In the genomic region with DNA sequence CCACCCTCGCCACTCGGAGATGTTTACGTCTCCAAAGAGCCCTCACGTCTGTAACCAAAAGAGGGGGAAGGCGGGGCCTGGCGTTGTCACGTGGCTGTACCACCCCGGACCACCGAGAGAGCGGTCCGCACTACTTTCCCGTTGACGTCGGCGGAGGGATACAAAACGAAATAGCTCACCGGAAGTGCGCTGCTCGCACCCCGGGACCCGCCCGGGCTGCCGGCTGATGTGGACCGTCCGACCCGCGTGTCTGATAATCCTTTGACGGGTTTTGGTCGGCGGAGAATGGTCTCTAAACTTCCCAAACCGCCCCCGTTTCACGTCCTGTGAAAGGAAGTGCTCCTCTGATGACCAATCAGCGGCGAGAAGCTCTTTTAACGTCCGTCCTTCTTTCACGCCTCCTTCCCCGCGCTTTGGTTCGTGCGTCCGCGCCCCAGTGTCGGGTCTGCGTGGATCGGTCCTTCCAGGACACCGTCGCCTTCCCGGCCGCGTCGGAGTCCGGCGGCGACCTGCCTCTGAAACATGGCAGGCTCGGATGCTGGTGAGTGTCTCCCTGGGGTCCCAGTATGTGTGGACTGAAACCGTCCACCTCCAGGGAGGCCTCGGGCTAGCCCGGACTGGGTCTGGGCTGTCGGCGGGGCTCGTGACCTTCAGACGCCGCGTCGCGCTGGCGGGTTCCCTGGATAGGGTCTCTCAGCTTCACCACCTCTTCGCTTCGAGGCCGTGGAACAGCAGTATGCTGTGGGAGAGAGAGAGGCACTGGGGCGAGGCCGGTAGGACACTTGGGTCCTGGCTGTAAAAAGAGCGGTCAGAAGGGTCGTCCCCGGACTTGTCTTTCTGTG, we compare ENCODE assay signal across 1 cellular context.
TF ChIP-seq lines count a peak whose summit lies in the region.

A gene with protein sequence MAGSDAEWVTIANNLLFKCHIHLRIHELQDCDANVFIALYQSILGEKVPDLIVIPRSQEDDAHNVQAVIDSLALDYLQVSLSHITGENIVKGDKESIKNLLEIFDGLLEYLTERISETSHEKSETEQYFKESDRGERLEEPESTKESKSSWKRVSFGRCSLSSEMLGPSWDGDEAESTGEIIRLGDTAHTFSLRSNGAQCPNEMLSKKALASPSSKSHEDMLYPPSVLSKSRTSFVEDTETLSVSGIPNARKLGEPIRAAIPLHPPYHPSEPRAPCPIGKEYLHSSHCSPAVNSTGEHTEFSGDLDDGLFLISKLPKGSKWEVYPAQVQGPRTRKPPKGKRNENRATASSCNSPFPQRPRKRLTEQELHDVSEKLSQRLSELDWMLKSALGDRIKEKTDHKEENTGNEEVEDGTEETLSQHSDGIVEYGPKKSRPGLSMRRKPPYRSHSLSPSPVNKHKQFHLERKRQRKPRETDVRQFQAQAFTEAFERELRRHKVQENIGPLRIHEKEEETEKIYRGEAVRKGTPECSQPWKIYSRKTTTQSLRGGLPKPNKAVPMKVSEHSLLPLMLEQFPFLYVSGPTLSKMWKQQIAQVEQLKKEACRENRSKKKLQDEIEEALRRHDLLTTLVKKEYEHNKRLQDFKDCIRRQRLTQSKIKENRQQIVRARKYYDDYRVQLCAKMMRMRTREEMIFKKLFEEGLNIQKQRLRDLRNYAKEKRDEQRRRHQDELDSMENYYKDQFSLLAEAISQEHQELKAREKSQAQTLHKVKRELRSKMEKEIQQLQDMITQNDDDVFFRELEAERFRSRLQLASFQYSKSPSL (plus strand): TSS at position 402 of the 842 bp plus-strand sequence. CDS start 121 bp downstream, at position 523.

TF ChIP-seq in K562, 482 proteins besides CTCF, POLR2A, EP300 and RAD21 (continued from another document and continues in another):
- TF ChIP-seq, protein P1, sequence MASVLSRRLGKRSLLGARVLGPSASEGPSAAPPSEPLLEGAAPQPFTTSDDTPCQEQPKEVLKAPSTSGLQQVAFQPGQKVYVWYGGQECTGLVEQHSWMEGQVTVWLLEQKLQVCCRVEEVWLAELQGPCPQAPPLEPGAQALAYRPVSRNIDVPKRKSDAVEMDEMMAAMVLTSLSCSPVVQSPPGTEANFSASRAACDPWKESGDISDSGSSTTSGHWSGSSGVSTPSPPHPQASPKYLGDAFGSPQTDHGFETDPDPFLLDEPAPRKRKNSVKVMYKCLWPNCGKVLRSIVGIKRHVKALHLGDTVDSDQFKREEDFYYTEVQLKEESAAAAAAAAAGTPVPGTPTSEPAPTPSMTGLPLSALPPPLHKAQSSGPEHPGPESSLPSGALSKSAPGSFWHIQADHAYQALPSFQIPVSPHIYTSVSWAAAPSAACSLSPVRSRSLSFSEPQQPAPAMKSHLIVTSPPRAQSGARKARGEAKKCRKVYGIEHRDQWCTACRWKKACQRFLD (CRISPR knock-in tag; IDR thresholded peaks at IDR 0.05): peak; percentile 35; the same call in 1 of the 2 replicates
- peak; percentile 79 for TF ChIP-seq CREB1 (IDR thresholded peaks at IDR 0.05)
- peak; percentile 85 for TF ChIP-seq CREB1 (CRISPR knock-in tag; IDR thresholded peaks at IDR 0.05)
- TF ChIP-seq NR2C1 (IDR thresholded peaks at IDR 0.05): peak; percentile 39; the same call in 1 of the 2 replicates
- TF ChIP-seq NR2C1 (tag; IDR thresholded peaks at IDR 0.05): no peak
- TF ChIP-seq CCNT2 (IDR thresholded peaks at IDR 0.05; ENCODE audit: borderline replicate concordance, extremely low read depth, insufficient read length, low read depth, low read length): peak; percentile 35
- TF ChIP-seq, protein P2, sequence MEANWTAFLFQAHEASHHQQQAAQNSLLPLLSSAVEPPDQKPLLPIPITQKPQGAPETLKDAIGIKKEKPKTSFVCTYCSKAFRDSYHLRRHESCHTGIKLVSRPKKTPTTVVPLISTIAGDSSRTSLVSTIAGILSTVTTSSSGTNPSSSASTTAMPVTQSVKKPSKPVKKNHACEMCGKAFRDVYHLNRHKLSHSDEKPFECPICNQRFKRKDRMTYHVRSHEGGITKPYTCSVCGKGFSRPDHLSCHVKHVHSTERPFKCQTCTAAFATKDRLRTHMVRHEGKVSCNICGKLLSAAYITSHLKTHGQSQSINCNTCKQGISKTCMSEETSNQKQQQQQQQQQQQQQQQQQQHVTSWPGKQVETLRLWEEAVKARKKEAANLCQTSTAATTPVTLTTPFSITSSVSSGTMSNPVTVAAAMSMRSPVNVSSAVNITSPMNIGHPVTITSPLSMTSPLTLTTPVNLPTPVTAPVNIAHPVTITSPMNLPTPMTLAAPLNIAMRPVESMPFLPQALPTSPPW (CRISPR knock-in tag; IDR thresholded peaks at IDR 0.05): peak; percentile 82
- TF ChIP-seq TOE1 (IDR thresholded peaks at IDR 0.05; ENCODE audit: borderline replicate concordance): peak; percentile 86
- no peak for TF ChIP-seq TOE1 (CRISPR knock-in tag; IDR thresholded peaks at IDR 0.05; ENCODE audit: borderline replicate concordance, low read depth)
- TF ChIP-seq, protein P3, sequence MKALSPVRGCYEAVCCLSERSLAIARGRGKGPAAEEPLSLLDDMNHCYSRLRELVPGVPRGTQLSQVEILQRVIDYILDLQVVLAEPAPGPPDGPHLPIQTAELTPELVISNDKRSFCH (CRISPR knock-in tag; IDR thresholded peaks at IDR 0.05): no peak
- TF ChIP-seq, protein P3 (tag; IDR thresholded peaks at IDR 0.05): peak; percentile 50; the same call in 1 of the 2 replicates
- TF ChIP-seq DACH1 (IDR thresholded peaks at IDR 0.05; ENCODE audit: partially characterized antibody): no peak
- peak; percentile 86; the same call in 1 of the 2 replicates for TF ChIP-seq RBM14 (IDR thresholded peaks at IDR 0.05; ENCODE audit: borderline replicate concordance, insufficient read depth, low read depth, low read length)
- 0 out of 2 replicates have a peak, but pooled peaks have one; percentile 87 for TF ChIP-seq SRSF3 (IDR thresholded peaks at IDR 0.05; ENCODE audit: insufficient read depth, low read length)
- TF ChIP-seq, protein P4, sequence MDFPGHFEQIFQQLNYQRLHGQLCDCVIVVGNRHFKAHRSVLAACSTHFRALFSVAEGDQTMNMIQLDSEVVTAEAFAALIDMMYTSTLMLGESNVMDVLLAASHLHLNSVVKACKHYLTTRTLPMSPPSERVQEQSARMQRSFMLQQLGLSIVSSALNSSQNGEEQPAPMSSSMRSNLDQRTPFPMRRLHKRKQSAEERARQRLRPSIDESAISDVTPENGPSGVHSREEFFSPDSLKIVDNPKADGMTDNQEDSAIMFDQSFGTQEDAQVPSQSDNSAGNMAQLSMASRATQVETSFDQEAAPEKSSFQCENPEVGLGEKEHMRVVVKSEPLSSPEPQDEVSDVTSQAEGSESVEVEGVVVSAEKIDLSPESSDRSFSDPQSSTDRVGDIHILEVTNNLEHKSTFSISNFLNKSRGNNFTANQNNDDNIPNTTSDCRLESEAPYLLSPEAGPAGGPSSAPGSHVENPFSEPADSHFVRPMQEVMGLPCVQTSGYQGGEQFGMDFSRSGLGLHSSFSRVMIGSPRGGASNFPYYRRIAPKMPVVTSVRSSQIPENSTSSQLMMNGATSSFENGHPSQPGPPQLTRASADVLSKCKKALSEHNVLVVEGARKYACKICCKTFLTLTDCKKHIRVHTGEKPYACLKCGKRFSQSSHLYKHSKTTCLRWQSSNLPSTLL (IDR thresholded peaks at IDR 0.05): peak; percentile 99
- TF ChIP-seq MYC (IDR thresholded peaks at IDR 0.05; ENCODE audit: low read depth, low read length): peak; percentile 89
- TF ChIP-seq MYC (CRISPR knock-in tag; IDR thresholded peaks at IDR 0.05; ENCODE audit: borderline replicate concordance, low read depth): peak; percentile 17; the same call in 1 of the 2 replicates
- TF ChIP-seq, protein P5, sequence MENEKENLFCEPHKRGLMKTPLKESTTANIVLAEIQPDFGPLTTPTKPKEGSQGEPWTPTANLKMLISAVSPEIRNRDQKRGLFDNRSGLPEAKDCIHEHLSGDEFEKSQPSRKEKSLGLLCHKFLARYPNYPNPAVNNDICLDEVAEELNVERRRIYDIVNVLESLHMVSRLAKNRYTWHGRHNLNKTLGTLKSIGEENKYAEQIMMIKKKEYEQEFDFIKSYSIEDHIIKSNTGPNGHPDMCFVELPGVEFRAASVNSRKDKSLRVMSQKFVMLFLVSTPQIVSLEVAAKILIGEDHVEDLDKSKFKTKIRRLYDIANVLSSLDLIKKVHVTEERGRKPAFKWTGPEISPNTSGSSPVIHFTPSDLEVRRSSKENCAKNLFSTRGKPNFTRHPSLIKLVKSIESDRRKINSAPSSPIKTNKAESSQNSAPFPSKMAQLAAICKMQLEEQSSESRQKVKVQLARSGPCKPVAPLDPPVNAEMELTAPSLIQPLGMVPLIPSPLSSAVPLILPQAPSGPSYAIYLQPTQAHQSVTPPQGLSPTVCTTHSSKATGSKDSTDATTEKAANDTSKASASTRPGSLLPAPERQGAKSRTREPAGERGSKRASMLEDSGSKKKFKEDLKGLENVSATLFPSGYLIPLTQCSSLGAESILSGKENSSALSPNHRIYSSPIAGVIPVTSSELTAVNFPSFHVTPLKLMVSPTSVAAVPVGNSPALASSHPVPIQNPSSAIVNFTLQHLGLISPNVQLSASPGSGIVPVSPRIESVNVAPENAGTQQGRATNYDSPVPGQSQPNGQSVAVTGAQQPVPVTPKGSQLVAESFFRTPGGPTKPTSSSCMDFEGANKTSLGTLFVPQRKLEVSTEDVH (IDR thresholded peaks at IDR 0.05; ENCODE audit: low read depth, partially characterized antibody): peak; percentile 89
- TF ChIP-seq TCF7 (IDR thresholded peaks at IDR 0.05; ENCODE audit: borderline replicate concordance): peak; percentile 22; the same call in 1 of the 2 replicates
- no peak for TF ChIP-seq JUN (IDR thresholded peaks at IDR 0.05; ENCODE audit: borderline replicate concordance, low read depth, low read length)
- peak; percentile 82 for TF ChIP-seq JUN (CRISPR knock-in tag; IDR thresholded peaks at IDR 0.05; ENCODE audit: borderline replicate concordance)
- peak; percentile 80 for TF ChIP-seq KLF13 (tag; IDR thresholded peaks at IDR 0.05; ENCODE audit: borderline replicate concordance, low read depth)
- TF ChIP-seq NFYB (IDR thresholded peaks at IDR 0.05; ENCODE audit: extremely low read depth, insufficient read length): peak; percentile 11
- TF ChIP-seq NR4A1 (CRISPR knock-in tag; IDR thresholded peaks at IDR 0.05): no peak
- TF ChIP-seq NR4A1 (tag; IDR thresholded peaks at IDR 0.05): no peak
- peak; percentile 87 for TF ChIP-seq POLR2G (IDR thresholded peaks at IDR 0.05; ENCODE audit: low read depth, low read length)
- no peak for TF ChIP-seq JUND (IDR thresholded peaks at IDR 0.05; ENCODE audit: borderline replicate concordance, low read depth, low read length)
- peak; percentile 63; the same call in 1 of the 3 replicates for TF ChIP-seq JUND (tag; IDR thresholded peaks at IDR 0.05; ENCODE audit: borderline replicate concordance, low read depth, low read length)
- TF ChIP-seq ZNF12 (CRISPR knock-in tag; IDR thresholded peaks at IDR 0.05): peak; percentile 69; the same call in 1 of the 2 replicates
- TF ChIP-seq, protein P6, sequence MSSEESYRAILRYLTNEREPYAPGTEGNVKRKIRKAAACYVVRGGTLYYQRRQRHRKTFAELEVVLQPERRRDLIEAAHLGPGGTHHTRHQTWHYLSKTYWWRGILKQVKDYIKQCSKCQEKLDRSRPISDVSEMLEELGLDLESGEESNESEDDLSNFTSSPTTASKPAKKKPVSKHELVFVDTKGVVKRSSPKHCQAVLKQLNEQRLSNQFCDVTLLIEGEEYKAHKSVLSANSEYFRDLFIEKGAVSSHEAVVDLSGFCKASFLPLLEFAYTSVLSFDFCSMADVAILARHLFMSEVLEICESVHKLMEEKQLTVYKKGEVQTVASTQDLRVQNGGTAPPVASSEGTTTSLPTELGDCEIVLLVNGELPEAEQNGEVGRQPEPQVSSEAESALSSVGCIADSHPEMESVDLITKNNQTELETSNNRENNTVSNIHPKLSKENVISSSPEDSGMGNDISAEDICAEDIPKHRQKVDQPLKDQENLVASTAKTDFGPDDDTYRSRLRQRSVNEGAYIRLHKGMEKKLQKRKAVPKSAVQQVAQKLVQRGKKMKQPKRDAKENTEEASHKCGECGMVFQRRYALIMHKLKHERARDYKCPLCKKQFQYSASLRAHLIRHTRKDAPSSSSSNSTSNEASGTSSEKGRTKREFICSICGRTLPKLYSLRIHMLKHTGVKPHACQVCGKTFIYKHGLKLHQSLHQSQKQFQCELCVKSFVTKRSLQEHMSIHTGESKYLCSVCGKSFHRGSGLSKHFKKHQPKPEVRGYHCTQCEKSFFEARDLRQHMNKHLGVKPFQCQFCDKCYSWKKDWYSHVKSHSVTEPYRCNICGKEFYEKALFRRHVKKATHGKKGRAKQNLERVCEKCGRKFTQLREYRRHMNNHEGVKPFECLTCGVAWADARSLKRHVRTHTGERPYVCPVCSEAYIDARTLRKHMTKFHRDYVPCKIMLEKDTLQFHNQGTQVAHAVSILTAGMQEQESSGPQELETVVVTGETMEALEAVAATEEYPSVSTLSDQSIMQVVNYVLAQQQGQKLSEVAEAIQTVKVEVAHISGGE (CRISPR knock-in tag; IDR thresholded peaks at IDR 0.05): peak; percentile 66 to 90 (median 72); a peak in 5 of 6 replicates
- TF ChIP-seq GABPB2 (CRISPR knock-in tag; conservative IDR thresholded peaks at IDR 0.05): no peak
- TF ChIP-seq NFIC (IDR thresholded peaks at IDR 0.05): peak; percentile 44; the same call in 1 of the 2 replicates
- TF ChIP-seq, protein P7, sequence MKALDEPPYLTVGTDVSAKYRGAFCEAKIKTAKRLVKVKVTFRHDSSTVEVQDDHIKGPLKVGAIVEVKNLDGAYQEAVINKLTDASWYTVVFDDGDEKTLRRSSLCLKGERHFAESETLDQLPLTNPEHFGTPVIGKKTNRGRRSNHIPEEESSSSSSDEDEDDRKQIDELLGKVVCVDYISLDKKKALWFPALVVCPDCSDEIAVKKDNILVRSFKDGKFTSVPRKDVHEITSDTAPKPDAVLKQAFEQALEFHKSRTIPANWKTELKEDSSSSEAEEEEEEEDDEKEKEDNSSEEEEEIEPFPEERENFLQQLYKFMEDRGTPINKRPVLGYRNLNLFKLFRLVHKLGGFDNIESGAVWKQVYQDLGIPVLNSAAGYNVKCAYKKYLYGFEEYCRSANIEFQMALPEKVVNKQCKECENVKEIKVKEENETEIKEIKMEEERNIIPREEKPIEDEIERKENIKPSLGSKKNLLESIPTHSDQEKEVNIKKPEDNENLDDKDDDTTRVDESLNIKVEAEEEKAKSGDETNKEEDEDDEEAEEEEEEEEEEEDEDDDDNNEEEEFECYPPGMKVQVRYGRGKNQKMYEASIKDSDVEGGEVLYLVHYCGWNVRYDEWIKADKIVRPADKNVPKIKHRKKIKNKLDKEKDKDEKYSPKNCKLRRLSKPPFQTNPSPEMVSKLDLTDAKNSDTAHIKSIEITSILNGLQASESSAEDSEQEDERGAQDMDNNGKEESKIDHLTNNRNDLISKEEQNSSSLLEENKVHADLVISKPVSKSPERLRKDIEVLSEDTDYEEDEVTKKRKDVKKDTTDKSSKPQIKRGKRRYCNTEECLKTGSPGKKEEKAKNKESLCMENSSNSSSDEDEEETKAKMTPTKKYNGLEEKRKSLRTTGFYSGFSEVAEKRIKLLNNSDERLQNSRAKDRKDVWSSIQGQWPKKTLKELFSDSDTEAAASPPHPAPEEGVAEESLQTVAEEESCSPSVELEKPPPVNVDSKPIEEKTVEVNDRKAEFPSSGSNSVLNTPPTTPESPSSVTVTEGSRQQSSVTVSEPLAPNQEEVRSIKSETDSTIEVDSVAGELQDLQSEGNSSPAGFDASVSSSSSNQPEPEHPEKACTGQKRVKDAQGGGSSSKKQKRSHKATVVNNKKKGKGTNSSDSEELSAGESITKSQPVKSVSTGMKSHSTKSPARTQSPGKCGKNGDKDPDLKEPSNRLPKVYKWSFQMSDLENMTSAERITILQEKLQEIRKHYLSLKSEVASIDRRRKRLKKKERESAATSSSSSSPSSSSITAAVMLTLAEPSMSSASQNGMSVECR (CRISPR knock-in tag; IDR thresholded peaks at IDR 0.05): no peak; the same call in 1 of the 2 replicates
